21 cellular contexts compared by ENCODE assay signal in the genomic region with DNA sequence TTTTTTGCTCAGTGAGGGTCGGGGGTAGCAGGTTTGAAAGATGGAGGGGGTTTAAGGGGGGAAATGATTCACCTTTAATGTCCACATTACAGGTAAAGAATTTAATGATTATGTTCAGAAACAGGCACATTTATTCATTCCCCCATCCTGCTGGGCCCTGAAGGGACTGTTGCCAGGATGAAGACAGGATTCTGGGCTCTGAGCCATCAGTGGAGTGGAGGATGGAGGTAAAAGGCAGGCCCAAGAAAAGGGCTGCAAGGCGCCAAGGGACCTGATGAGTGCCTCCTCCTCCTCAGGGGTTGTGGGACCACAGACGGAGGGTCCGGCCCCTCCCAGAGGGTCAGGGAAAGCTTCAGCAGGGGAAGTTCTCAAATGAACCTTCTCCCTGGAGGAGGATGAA.
DNase-seq lines count a peak whose midpoint lies in the region.
"Had no signal": no experiment of that assay in that cellular context is flagged by ENCODE, and none has a peak within 500 bp of the region (broad histone marks: within the 10 kb centered on the region; RNA-seq: fewer than 3 reads in every experiment).

No MANE protein-coding gene starts in this region.

- DNase-seq in NCI-H2107 treated with DMSO at 0.1 percent for 48 hours (lab: John Stamatoyannopoulos, UW; ENCODE audit: unreplicated experiment) (peak; percentile 30), NCI-H2107 (lab: John Stamatoyannopoulos, UW) (no peak), COR-L47 (lab: John Stamatoyannopoulos, UW) (peak; percentile 75), NCI-H2081 (lab: John Stamatoyannopoulos, UW) (peak; percentile 65 to 88), cerebellar cortex (ENCODE audit: low spot score) (peak; percentile 69), NCI-H510A treated with DMSO at 0.1 percent for 48 hours (lab: John Stamatoyannopoulos, UW) (no peak), islet precursor cell (no peak)
- no peak for DNase-seq in effector CD8-positive, alpha-beta T cell (lab: John Stamatoyannopoulos, UW)
- DNase-seq: activated effector memory CD4-positive, alpha-beta T cell treated with Interleukin-2 at 50 U/mL for 16 hours; body of pancreas; glutamatergic neuron; KG1; MV-4-11; naive B cell; NCI-H226; SK-N-SH; spleen; stimulated activated CD4-positive, alpha-beta T cell treated with anti-CD3 and anti-CD28 coated beads, Interleukin-4, amount 100 ng/mL, for 24 hours; stimulated activated naive CD8-positive, alpha-beta T cell treated with anti-CD3 and anti-CD28 coated beads, Interleukin-15, amount 100 ng/mL, for 72 hours; transverse colon; WERI-Rb-1 had no signal

Comparison
In these comparisons a context has a peak if more than half of its experiments do, and no peak if none do; other contexts are left out.
1. DNase-seq: peak in NCI-H2107 treated with DMSO at 0.1 percent for 48 hours (single experiment), COR-L47 (single experiment), NCI-H2081 (2 of 2) and cerebellar cortex (single experiment); none in NCI-H2107 (single experiment), NCI-H510A treated with DMSO at 0.1 percent for 48 hours (single experiment), effector CD8-positive, alpha-beta T cell (single experiment) and islet precursor cell (single experiment).